1 cellular context compared by ENCODE assay signal in the genomic region with DNA sequence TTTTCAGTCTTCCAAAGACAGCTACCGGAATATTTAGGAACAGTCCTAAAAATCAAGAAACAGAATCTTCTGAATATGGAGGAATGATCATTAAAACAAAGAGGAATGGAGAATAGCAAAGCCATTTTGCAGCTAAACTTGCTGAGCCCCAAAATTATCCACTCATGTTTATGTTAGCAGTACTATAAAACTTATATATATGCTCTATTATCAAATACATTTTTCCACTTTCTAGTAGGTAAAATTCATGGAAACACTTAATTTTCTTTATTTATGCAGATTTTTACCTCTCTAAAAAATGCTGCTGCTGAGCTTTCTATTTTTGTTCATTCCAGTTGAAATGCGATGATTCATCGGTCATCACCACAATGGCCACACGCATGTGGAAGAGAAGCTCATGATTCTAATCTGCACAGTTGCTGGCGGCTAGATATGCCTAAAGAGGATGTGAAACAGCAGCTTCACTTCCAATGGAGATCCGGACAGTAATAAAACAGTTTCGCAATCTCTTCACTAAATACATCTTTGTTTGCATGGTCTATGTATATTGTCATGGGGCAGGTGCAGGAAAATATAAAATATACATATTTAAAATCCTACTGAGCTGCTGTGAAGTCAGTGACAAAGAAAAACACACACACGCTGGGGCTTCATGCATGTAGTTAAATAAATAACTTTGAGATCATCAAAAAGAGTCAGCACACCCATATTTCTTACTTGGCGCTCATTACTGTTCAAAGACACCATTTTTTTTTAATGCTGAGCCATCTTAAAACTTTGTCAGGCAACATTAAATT.
A peak's percentile ranks its signal among the peaks of the same experiment; 100 is the strongest.
TF ChIP-seq lines count a peak whose summit lies in the region.

No MANE protein-coding gene starts in this region.

TF ChIP-seq in K562, 482 proteins besides CTCF, POLR2A, EP300 and RAD21 (continued from another document and continues in another):
- TF ChIP-seq, protein P1, sequence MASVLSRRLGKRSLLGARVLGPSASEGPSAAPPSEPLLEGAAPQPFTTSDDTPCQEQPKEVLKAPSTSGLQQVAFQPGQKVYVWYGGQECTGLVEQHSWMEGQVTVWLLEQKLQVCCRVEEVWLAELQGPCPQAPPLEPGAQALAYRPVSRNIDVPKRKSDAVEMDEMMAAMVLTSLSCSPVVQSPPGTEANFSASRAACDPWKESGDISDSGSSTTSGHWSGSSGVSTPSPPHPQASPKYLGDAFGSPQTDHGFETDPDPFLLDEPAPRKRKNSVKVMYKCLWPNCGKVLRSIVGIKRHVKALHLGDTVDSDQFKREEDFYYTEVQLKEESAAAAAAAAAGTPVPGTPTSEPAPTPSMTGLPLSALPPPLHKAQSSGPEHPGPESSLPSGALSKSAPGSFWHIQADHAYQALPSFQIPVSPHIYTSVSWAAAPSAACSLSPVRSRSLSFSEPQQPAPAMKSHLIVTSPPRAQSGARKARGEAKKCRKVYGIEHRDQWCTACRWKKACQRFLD (CRISPR knock-in tag; IDR thresholded peaks at IDR 0.05), result peak; percentile 36; the same call in 1 of the 2 replicates
- TF ChIP-seq SRSF1 (IDR thresholded peaks at IDR 0.05; ENCODE audit: low read depth, low read length) (no peak), IRF2 (CRISPR knock-in tag; IDR thresholded peaks at IDR 0.05) (no peak), DPF2 (IDR thresholded peaks at IDR 0.05) (peak; percentile 99), ZNF830 (CRISPR knock-in tag; IDR thresholded peaks at IDR 0.05) (no peak), POLR2H (tag; IDR thresholded peaks at IDR 0.05; ENCODE audit: low read depth) (peak; percentile 77), SMAD3 (CRISPR knock-in tag; conservative IDR thresholded peaks at IDR 0.05) (peak; percentile 89), HCFC1 (IDR thresholded peaks at IDR 0.05; ENCODE audit: low read depth, low read length) (peak; percentile 39; the same call in 1 of the 2 replicates), PPARD (CRISPR knock-in tag; IDR thresholded peaks at IDR 0.05) (no peak), NUFIP1 (IDR thresholded peaks at IDR 0.05; ENCODE audit: partially characterized antibody) (no peak), ZNF24 (IDR thresholded peaks at IDR 0.05) (no peak), MEIS2 (IDR thresholded peaks at IDR 0.05; ENCODE audit: partially characterized antibody) (peak; percentile 86), FOXK1 (CRISPR knock-in tag; IDR thresholded peaks at IDR 0.05; ENCODE audit: borderline replicate concordance) (no peak), ZNF586 (CRISPR knock-in tag; conservative IDR thresholded peaks at IDR 0.05) (no peak), HSF4 (CRISPR knock-in tag; IDR thresholded peaks at IDR 0.05; ENCODE audit: borderline replicate concordance) (no peak), KLF1 (tag; IDR thresholded peaks at IDR 0.05) (no peak), RBM22 (IDR thresholded peaks at IDR 0.05; ENCODE audit: low read depth, low read length, poor library complexity, severe bottlenecking) (no peak), POU5F1 (IDR thresholded peaks at IDR 0.05; ENCODE audit: borderline replicate concordance, low read depth, low read length, partially characterized antibody) (no peak), HDAC3 (IDR thresholded peaks at IDR 0.05; ENCODE audit: borderline replicate concordance, partially characterized antibody) (peak; percentile 90), TBL1XR1 (IDR thresholded peaks at IDR 0.05; ENCODE audit: low read length in 2 of 2) (peak; percentile 70 to 91; a peak in 3 of 4 replicates), SAFB (IDR thresholded peaks at IDR 0.05; ENCODE audit: borderline replicate concordance, low read depth, low read length) (no peak), MCM3 (IDR thresholded peaks at IDR 0.05) (no peak), TBP (optimal IDR thresholded peaks at IDR 0.05; ENCODE audit: low read depth, low read length) (peak; percentile 65), GABPB2 (CRISPR knock-in tag; conservative IDR thresholded peaks at IDR 0.05) (no peak), ZNF408 (CRISPR knock-in tag; IDR thresholded peaks at IDR 0.05; ENCODE audit: low read depth) (no peak), HNRNPLL (IDR thresholded peaks at IDR 0.05; ENCODE audit: low read depth, low read length, poor library complexity, severe bottlenecking) (no peak), BRF1 (IDR thresholded peaks at IDR 0.05; ENCODE audit: borderline replicate concordance, extremely low read depth, insufficient read length) (no peak), ATF7 (IDR thresholded peaks at IDR 0.05) (peak; percentile 89)
- TF ChIP-seq, protein P2, sequence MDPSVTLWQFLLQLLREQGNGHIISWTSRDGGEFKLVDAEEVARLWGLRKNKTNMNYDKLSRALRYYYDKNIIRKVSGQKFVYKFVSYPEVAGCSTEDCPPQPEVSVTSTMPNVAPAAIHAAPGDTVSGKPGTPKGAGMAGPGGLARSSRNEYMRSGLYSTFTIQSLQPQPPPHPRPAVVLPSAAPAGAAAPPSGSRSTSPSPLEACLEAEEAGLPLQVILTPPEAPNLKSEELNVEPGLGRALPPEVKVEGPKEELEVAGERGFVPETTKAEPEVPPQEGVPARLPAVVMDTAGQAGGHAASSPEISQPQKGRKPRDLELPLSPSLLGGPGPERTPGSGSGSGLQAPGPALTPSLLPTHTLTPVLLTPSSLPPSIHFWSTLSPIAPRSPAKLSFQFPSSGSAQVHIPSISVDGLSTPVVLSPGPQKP (CRISPR knock-in tag; IDR thresholded peaks at IDR 0.05), result no peak
- TF ChIP-seq, protein P3, sequence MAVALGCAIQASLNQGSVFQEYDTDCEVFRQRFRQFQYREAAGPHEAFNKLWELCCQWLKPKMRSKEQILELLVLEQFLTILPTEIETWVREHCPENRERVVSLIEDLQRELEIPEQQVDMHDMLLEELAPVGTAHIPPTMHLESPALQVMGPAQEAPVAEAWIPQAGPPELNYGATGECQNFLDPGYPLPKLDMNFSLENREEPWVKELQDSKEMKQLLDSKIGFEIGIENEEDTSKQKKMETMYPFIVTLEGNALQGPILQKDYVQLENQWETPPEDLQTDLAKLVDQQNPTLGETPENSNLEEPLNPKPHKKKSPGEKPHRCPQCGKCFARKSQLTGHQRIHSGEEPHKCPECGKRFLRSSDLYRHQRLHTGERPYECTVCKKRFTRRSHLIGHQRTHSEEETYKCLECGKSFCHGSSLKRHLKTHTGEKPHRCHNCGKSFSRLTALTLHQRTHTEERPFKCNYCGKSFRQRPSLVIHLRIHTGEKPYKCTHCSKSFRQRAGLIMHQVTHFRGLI (CRISPR knock-in tag; IDR thresholded peaks at IDR 0.05), result peak; percentile 55; the same call in 1 of the 2 replicates
- TF ChIP-seq, protein P4, sequence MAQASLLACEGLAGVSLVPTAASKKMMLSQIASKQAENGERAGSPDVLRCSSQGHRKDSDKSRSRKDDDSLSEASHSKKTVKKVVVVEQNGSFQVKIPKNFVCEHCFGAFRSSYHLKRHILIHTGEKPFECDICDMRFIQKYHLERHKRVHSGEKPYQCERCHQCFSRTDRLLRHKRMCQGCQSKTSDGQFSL (CRISPR knock-in tag; IDR thresholded peaks at IDR 0.05), result no peak
- TF ChIP-seq, protein P4 (tag; IDR thresholded peaks at IDR 0.05), result no peak
- TF ChIP-seq, protein P5, sequence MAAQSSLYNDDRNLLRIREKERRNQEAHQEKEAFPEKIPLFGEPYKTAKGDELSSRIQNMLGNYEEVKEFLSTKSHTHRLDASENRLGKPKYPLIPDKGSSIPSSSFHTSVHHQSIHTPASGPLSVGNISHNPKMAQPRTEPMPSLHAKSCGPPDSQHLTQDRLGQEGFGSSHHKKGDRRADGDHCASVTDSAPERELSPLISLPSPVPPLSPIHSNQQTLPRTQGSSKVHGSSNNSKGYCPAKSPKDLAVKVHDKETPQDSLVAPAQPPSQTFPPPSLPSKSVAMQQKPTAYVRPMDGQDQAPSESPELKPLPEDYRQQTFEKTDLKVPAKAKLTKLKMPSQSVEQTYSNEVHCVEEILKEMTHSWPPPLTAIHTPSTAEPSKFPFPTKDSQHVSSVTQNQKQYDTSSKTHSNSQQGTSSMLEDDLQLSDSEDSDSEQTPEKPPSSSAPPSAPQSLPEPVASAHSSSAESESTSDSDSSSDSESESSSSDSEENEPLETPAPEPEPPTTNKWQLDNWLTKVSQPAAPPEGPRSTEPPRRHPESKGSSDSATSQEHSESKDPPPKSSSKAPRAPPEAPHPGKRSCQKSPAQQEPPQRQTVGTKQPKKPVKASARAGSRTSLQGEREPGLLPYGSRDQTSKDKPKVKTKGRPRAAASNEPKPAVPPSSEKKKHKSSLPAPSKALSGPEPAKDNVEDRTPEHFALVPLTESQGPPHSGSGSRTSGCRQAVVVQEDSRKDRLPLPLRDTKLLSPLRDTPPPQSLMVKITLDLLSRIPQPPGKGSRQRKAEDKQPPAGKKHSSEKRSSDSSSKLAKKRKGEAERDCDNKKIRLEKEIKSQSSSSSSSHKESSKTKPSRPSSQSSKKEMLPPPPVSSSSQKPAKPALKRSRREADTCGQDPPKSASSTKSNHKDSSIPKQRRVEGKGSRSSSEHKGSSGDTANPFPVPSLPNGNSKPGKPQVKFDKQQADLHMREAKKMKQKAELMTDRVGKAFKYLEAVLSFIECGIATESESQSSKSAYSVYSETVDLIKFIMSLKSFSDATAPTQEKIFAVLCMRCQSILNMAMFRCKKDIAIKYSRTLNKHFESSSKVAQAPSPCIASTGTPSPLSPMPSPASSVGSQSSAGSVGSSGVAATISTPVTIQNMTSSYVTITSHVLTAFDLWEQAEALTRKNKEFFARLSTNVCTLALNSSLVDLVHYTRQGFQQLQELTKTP (IDR thresholded peaks at IDR 0.05; ENCODE audit: low read depth in 1 of 2, partially characterized antibody in 2 of 2), result peak; percentile 58 to 87
- TF ChIP-seq, protein P6, sequence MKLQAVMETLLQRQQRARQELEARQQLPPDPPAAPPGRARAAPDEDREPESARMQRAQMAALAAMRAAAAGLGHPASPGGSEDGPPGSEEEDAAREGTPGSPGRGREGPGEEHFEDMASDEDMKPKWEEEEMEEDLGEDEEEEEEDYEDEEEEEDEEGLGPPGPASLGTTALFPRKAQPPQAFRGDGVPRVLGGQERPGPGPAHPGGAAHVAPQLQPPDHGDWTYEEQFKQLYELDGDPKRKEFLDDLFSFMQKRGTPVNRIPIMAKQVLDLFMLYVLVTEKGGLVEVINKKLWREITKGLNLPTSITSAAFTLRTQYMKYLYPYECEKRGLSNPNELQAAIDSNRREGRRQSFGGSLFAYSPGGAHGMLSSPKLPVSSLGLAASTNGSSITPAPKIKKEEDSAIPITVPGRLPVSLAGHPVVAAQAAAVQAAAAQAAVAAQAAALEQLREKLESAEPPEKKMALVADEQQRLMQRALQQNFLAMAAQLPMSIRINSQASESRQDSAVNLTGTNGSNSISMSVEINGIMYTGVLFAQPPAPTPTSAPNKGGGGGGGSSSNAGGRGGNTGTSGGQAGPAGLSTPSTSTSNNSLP (IDR thresholded peaks at IDR 0.05; ENCODE audit: borderline replicate concordance, low read depth, low read length), result peak; percentile 98
- TF ChIP-seq, protein P7, sequence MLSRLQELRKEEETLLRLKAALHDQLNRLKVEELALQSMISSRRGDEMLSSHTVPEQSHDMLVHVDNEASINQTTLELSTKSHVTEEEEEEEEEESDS (CRISPR knock-in tag; IDR thresholded peaks at IDR 0.05), result no peak
- TF ChIP-seq, protein P8, sequence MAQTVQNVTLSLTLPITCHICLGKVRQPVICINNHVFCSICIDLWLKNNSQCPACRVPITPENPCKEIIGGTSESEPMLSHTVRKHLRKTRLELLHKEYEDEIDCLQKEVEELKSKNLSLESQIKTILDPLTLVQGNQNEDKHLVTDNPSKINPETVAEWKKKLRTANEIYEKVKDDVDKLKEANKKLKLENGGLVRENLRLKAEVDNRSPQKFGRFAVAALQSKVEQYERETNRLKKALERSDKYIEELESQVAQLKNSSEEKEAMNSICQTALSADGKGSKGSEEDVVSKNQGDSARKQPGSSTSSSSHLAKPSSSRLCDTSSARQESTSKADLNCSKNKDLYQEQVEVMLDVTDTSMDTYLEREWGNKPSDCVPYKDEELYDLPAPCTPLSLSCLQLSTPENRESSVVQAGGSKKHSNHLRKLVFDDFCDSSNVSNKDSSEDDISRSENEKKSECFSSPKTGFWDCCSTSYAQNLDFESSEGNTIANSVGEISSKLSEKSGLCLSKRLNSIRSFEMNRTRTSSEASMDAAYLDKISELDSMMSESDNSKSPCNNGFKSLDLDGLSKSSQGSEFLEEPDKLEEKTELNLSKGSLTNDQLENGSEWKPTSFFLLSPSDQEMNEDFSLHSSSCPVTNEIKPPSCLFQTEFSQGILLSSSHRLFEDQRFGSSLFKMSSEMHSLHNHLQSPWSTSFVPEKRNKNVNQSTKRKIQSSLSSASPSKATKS (CRISPR knock-in tag; IDR thresholded peaks at IDR 0.05), result no peak
- TF ChIP-seq, protein P9, sequence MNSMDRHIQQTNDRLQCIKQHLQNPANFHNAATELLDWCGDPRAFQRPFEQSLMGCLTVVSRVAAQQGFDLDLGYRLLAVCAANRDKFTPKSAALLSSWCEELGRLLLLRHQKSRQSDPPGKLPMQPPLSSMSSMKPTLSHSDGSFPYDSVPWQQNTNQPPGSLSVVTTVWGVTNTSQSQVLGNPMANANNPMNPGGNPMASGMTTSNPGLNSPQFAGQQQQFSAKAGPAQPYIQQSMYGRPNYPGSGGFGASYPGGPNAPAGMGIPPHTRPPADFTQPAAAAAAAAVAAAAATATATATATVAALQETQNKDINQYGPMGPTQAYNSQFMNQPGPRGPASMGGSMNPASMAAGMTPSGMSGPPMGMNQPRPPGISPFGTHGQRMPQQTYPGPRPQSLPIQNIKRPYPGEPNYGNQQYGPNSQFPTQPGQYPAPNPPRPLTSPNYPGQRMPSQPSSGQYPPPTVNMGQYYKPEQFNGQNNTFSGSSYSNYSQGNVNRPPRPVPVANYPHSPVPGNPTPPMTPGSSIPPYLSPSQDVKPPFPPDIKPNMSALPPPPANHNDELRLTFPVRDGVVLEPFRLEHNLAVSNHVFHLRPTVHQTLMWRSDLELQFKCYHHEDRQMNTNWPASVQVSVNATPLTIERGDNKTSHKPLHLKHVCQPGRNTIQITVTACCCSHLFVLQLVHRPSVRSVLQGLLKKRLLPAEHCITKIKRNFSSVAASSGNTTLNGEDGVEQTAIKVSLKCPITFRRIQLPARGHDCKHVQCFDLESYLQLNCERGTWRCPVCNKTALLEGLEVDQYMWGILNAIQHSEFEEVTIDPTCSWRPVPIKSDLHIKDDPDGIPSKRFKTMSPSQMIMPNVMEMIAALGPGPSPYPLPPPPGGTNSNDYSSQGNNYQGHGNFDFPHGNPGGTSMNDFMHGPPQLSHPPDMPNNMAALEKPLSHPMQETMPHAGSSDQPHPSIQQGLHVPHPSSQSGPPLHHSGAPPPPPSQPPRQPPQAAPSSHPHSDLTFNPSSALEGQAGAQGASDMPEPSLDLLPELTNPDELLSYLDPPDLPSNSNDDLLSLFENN (IDR thresholded peaks at IDR 0.05; ENCODE audit: low read depth in 2 of 2, low read length in 2 of 2), result peak in 1 of 2 experiments; percentile 91; a peak in 2 of 4 replicates
- TF ChIP-seq, protein P10, sequence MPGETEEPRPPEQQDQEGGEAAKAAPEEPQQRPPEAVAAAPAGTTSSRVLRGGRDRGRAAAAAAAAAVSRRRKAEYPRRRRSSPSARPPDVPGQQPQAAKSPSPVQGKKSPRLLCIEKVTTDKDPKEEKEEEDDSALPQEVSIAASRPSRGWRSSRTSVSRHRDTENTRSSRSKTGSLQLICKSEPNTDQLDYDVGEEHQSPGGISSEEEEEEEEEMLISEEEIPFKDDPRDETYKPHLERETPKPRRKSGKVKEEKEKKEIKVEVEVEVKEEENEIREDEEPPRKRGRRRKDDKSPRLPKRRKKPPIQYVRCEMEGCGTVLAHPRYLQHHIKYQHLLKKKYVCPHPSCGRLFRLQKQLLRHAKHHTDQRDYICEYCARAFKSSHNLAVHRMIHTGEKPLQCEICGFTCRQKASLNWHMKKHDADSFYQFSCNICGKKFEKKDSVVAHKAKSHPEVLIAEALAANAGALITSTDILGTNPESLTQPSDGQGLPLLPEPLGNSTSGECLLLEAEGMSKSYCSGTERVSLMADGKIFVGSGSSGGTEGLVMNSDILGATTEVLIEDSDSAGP (CRISPR knock-in tag; IDR thresholded peaks at IDR 0.05), result no peak
